In the genomic region with DNA sequence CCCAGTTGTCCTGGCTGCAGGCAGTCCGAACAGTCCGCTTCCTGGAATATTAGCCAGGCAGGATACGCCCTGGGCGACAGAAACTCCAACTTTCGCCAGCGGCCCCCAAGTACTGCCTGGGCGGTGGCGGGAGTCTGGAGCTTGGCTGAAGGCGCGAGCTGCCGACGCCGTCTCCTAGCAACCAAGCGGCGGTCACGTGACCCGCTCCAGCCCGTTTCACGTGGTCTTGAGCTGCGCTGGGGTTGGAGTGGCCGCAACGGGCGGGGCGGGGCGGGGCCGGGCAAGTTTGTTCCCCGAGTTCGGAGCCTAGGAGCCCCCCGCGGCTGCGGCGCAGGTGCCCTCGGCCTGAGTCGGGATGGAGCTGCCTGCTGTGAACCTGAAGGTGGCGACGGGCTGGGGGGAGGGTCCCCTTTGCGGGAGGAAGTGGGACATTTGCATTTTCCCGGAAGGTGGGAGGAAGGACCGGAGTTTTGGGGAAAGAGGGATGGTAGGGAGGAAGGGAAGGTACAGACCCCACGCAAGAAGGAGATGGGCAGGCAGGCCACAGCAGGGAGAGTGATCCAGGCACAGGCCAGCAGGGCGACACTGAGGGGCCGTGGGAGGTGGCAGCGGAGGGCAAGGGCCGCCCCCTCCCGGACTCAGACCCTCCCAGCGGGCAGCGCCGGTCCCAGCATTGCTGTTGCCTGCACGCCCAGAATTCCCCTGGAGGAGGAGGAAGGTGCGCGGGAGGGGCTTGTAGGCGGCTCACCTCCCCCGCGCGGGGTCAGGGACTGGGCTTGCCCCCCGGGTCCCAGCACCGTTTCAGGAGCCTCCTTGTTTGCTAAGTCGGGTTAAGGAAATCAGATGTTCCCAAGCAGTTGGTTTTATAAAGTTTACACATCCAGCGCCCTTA, we compare ENCODE assay signal across 8 cellular contexts. TPM values are rescaled to one million over a fixed set of nuclear protein-coding genes. Genes with fewer than 3 reads are reported as not detected.
DNase-seq lines count a peak whose midpoint lies in the region; ATAC-seq and TF ChIP-seq lines count a peak whose summit lies in the region.

A gene with protein sequence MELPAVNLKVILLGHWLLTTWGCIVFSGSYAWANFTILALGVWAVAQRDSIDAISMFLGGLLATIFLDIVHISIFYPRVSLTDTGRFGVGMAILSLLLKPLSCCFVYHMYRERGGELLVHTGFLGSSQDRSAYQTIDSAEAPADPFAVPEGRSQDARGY (plus strand): TSS at position 283 of the 892 bp plus-strand sequence. CDS start 73 bp downstream, at position 356.

- TF ChIP-seq CTCF in foreskin fibroblast (IDR thresholded peaks at IDR 0.05; ENCODE audit: low read depth, low read length) (no peak), neural crest cell (conservative IDR thresholded peaks at IDR 0.05) (peak; percentile 27), stomach (IDR thresholded peaks at IDR 0.05) (no peak)

- DNase-seq in COLO829 (ENCODE audit: low spot score) (peak; percentile 93), LoVo (ENCODE audit: low spot score) (peak; percentile 91), SIG-M5 treated with dmso at 0.1 percent for 504 hours (lab: John Stamatoyannopoulos, UW; ENCODE audit: unreplicated experiment) (peak; percentile 82), activated gamma-delta T cell treated with Interleukin-2 at 50 U/mL for 16 hours (peak; percentile 79), foreskin fibroblast (peak; percentile 91 to 97), neural crest cell (ENCODE audit: low read depth, low spot score) (peak; percentile 90), stomach (peak; percentile 97)

- no peaks in the 10 kb centered on the region for H3K9me3 Mint-ChIP-seq in neural crest cell

- intact Hi-C loops in stomach (cut with DNase I; ENCODE audit: low total_unique reads), result loop anchor here (10.0 kb wide), 1 partner anchor 59 kb away; no protein-coding TSS in a partner anchor

- peaks cover 42 to 79% (median 58%) of the 10 kb centered on the region in 4 donors for H3K4me1 ChIP-seq in stomach

- peak within 1 kb of the TSS; percentile 82 to 97 (median 91) for H3K27ac ChIP-seq in stomach

- peak within 1 kb of the TSS; percentile 69 to 98 for H3K4me3 ChIP-seq in foreskin fibroblast (ENCODE audit: low read depth in 1 of 2, low read length in 2 of 2)
- H3K4me3 ChIP-seq in stomach, result peak within 1 kb of the TSS; percentile 78 to 93 (median 88)

- no peaks in the 10 kb centered on the region for H3K36me3 ChIP-seq in stomach

- H3K4me1 Mint-ChIP-seq in neural crest cell, result peaks cover 25% of the 10 kb centered on the region

- no peak for TF ChIP-seq POLR2A in stomach (IDR thresholded peaks at IDR 0.05)

- no peaks in the 10 kb centered on the region for H3K9me3 ChIP-seq in stomach

- H3K27me3 ChIP-seq in stomach, result no peaks in the 10 kb centered on the region

- peak; percentile 66 for ATAC-seq in GM21526 (IDR thresholded peaks at IDR 0.05; ENCODE audit: low FRiP score, unreplicated experiment)

- no peaks in the 10 kb centered on the region for H3K36me3 Mint-ChIP-seq in neural crest cell (ENCODE audit: low read depth)

- no peaks in the 10 kb centered on the region for H3K27me3 Mint-ChIP-seq in neural crest cell (ENCODE audit: low read depth)

- TF ChIP-seq EP300 in stomach (IDR thresholded peaks at IDR 0.05), result no peak

- WGBS in stomach, 5 donors, result 1 to 5% (median 1%) methylated on average over 28 to 59 of the region's 59 CpGs

- peak within 1 kb of the TSS; percentile 6 for H3K27ac Mint-ChIP-seq in neural crest cell (ENCODE audit: unreplicated experiment)

- peak within 1 kb of the TSS; percentile 95 for H3K4me3 Mint-ChIP-seq in neural crest cell

RNA-seq across cellular contexts. Expression of the gene that starts here (rescaled TPM):
- 36.0 and 36.9 TPM in 2 replicates for total RNA-seq in neural crest cell
- total RNA-seq in stomach, result 10 to 100 TPM in 4 of 5 donors, 1 to 10 TPM in 1; 4.1 to 76.3 (median 21.6) TPM
- 10 to 100 TPM; 27.8 to 60.3 (median 32.6) TPM for polyA plus RNA-seq in stomach

Comparison
In these comparisons a context has a peak if more than half of its experiments do, and no peak if none do; other contexts are left out.
1. Peak in every context shown above with its lines: DNase-seq, ATAC-seq, H3K4me3 ChIP-seq and H3K27ac ChIP-seq.